ENCODE assay signal across 15 cellular contexts in the genomic region with DNA sequence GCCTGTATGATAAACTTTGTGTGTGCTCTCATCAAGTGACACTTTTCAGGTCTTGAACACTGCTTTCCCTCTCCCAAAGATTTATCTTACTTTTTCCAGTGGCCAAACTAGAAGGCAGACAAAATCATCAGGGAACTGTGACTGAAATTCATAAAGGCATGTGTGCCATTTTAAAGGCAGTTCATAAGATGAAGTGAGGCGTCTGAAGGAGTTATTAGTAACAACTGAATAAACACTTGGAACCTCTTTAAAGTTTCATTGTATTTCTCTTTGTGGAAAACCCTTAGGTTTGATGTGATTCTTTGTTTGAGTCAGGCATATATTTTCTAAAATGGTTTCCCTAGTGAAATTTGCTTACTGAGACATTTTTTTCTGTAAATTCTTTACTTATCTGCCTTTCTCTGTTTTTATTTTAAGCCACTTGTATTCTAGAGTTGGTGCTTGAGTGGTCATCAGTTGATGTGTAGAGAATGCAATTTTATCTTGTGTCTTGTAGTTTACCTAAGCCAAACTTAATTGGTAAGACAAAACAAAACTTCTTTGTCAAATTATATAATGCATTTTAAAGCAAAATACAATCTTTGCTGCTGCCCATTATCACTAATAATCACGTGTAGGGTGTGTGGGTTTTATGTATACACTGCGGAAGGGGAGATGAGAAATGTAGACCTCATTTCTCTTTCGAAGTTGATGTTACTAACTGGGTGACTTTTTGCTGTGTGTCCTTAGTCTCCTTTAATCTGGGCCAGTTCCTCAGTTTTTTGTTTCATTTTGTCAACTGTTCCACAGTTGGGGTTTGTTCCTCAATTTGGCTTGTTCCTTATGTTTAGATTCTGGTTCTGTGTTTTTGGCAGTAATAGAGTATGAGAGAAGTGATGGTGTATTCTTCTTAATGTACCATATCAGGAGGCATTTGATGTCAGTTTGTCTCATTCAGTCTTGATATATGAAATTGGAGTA. TPM values are rescaled to one million over a fixed set of nuclear protein-coding genes. Genes with fewer than 3 reads are reported as not detected.
DNase-seq lines count a peak whose midpoint lies in the region; ATAC-seq and TF ChIP-seq lines count a peak whose summit lies in the region.
"Had no signal": no experiment of that assay in that cellular context is flagged by ENCODE, and none has a peak within 500 bp of the region (broad histone marks: within the 10 kb centered on the region; RNA-seq: fewer than 3 reads in every experiment).

No MANE protein-coding gene starts in this region.

- H3K27ac ChIP-seq in lower lobe of right lung = no peak overlapping the region
- H3K27ac ChIP-seq: epithelial cell of prostate had no signal

- H3K36me3 Mint-ChIP-seq in CD14-positive monocyte = peaks cover 25 to 31% of the 10 kb centered on the region in 2 donors

- peaks cover 0 to 3% (median 0%) of the 10 kb centered on the region in 7 donors for H3K9me3 Mint-ChIP-seq in CD14-positive monocyte
- H3K9me3 Mint-ChIP-seq: CD4-positive, alpha-beta memory T cell; natural killer cell had no signal

- peak overlapping the region in 1 of 2 donors; percentile 72 for H3K4me3 Mint-ChIP-seq in CD14-positive monocyte
- H3K4me3 Mint-ChIP-seq: natural killer cell had no signal

- H3K9me3 ChIP-seq in lower lobe of right lung = no peaks in the 10 kb centered on the region

- ATAC-seq in HG02610 (IDR thresholded peaks at IDR 0.05; ENCODE audit: unreplicated experiment) (peak; percentile 38), lower lobe of right lung (peak; percentile 61 to 65), GM21717 (IDR thresholded peaks at IDR 0.05; ENCODE audit: unreplicated experiment) (no peak), SK-N-SH treated with all-trans-retinoic acid at 6 μM for 48 hours (no peak)
- ATAC-seq: HCT116, natural killer cell had no signal

- H3K27me3 ChIP-seq in lower lobe of right lung (ENCODE audit: low read depth) = no peaks in the 10 kb centered on the region

- peak overlapping the region in 6 of 7 donors; percentile 57 to 85 (median 72) for H3K27ac Mint-ChIP-seq in CD14-positive monocyte
- H3K27ac Mint-ChIP-seq: natural killer cell had no signal

- intact Hi-C loops in CD14-positive monocyte (cut with micrococcal nuclease) = no loop called here
- intact Hi-C loops in lower lobe of right lung (cut with DNase I) = no loop called here

- DNase-seq in CD14-positive monocyte (ENCODE audit: low spot score) (no peak), SKM-1 (lab: John Stamatoyannopoulos, UW; ENCODE audit: unreplicated experiment) (peak; percentile 38), lower lobe of right lung (no peak), kidney glomerular epithelial cell (lab: John Stamatoyannopoulos, UW) (no peak), NCI-H1436 treated with DMSO at 0.1 percent for 48 hours (lab: John Stamatoyannopoulos, UW) (no peak)
- DNase-seq: CD4-positive, alpha-beta memory T cell; head of caudate nucleus; natural killer cell; NCI-H1092 treated with DMSO at 0.1 percent for 48 hours; NCI-H2227 treated with DMSO at 0.1 percent for 48 hours had no signal

- H3K27me3 Mint-ChIP-seq in CD14-positive monocyte (ENCODE audit: low read depth in 3 of 3) = peaks cover 10 to 21% (median 12%) of the 10 kb centered on the region in 3 donors
- H3K27me3 Mint-ChIP-seq: CD4-positive, alpha-beta memory T cell had no signal

- H3K4me1 Mint-ChIP-seq in CD14-positive monocyte = peaks cover 40% of the 10 kb centered on the region

- no peak for TF ChIP-seq CTCF in CD14-positive monocyte (IDR thresholded peaks at IDR 0.05)
- TF ChIP-seq CTCF in lower lobe of right lung (IDR thresholded peaks at IDR 0.05) = no peak

- peaks cover 41% of the 10 kb centered on the region for H3K4me1 ChIP-seq in lower lobe of right lung

- no peaks in the 10 kb centered on the region for H3K36me3 ChIP-seq in lower lobe of right lung

- H3K4me3 ChIP-seq in lower lobe of right lung = no peak overlapping the region

TF ChIP-seq in SK-N-SH treated with all-trans-retinoic acid at 6 μM for 48 hours, 23 proteins besides CTCF, POLR2A, EP300 and RAD21:
- TF ChIP-seq ESRRG (CRISPR knock-in tag; IDR thresholded peaks at IDR 0.05) = no peak
- TF ChIP-seq RARB (CRISPR knock-in tag; IDR thresholded peaks at IDR 0.05) = no peak
- TF ChIP-seq CSDC2 (CRISPR knock-in tag; IDR thresholded peaks at IDR 0.05) = no peak
- TF ChIP-seq, protein P1, sequence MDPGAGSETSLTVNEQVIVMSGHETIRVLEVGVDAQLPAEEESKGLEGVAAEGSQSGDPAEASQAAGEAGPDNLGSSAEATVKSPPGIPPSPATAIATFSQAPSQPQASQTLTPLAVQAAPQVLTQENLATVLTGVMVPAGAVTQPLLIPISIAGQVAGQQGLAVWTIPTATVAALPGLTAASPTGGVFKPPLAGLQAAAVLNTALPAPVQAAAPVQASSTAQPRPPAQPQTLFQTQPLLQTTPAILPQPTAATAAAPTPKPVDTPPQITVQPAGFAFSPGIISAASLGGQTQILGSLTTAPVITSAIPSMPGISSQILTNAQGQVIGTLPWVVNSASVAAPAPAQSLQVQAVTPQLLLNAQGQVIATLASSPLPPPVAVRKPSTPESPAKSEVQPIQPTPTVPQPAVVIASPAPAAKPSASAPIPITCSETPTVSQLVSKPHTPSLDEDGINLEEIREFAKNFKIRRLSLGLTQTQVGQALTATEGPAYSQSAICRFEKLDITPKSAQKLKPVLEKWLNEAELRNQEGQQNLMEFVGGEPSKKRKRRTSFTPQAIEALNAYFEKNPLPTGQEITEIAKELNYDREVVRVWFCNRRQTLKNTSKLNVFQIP (CRISPR knock-in tag; IDR thresholded peaks at IDR 0.05; ENCODE audit: borderline replicate concordance, low read depth) = no peak
- TF ChIP-seq TOX (CRISPR knock-in tag; IDR thresholded peaks at IDR 0.05; ENCODE audit: borderline replicate concordance) = no peak
- no peak for TF ChIP-seq ISL1 (CRISPR knock-in tag; IDR thresholded peaks at IDR 0.05)
- no peak for TF ChIP-seq BACH2 (CRISPR knock-in tag; IDR thresholded peaks at IDR 0.05; ENCODE audit: borderline replicate concordance)
- no peak for TF ChIP-seq ZNF565 (CRISPR knock-in tag; conservative IDR thresholded peaks at IDR 0.05; ENCODE audit: low read depth)
- TF ChIP-seq, protein P2, sequence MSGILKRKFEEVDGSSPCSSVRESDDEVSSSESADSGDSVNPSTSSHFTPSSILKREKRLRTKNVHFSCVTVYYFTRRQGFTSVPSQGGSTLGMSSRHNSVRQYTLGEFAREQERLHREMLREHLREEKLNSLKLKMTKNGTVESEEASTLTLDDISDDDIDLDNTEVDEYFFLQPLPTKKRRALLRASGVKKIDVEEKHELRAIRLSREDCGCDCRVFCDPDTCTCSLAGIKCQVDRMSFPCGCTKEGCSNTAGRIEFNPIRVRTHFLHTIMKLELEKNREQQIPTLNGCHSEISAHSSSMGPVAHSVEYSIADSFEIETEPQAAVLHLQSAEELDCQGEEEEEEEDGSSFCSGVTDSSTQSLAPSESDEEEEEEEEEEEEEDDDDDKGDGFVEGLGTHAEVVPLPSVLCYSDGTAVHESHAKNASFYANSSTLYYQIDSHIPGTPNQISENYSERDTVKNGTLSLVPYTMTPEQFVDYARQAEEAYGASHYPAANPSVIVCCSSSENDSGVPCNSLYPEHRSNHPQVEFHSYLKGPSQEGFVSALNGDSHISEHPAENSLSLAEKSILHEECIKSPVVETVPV (CRISPR knock-in tag; IDR thresholded peaks at IDR 0.05) = no peak
- TF ChIP-seq ZNF70 (CRISPR knock-in tag; IDR thresholded peaks at IDR 0.05) = no peak
- no peak for TF ChIP-seq ZFP3 (CRISPR knock-in tag; IDR thresholded peaks at IDR 0.05)
- no peak for TF ChIP-seq GLIS3 (CRISPR knock-in tag; IDR thresholded peaks at IDR 0.05)
- no peak for TF ChIP-seq TCF4 (CRISPR knock-in tag; IDR thresholded peaks at IDR 0.05; ENCODE audit: borderline replicate concordance)
- TF ChIP-seq ZFP30 (CRISPR knock-in tag; IDR thresholded peaks at IDR 0.05) = no peak
- TF ChIP-seq SNAI2 (CRISPR knock-in tag; IDR thresholded peaks at IDR 0.05) = no peak
- TF ChIP-seq ZNF8 (CRISPR knock-in tag; IDR thresholded peaks at IDR 0.05) = no peak
- no peak for TF ChIP-seq OSR1 (CRISPR knock-in tag; IDR thresholded peaks at IDR 0.05)
- no peak for TF ChIP-seq PPARA (CRISPR knock-in tag; IDR thresholded peaks at IDR 0.05; ENCODE audit: borderline replicate concordance)
- no peak for TF ChIP-seq ZC3H10 (CRISPR knock-in tag; IDR thresholded peaks at IDR 0.05)
TF ChIP-seq in SK-N-SH treated with all-trans-retinoic acid at 6 μM for 48 hours: peak in this region for 0.

RNA-seq across cellular contexts. Expression of gene RBPJ, which starts 56.8 kb away (rescaled TPM):
- 100 to 1,000 TPM; 128 to 177 TPM for polyA plus RNA-seq in CD14-positive monocyte
- total RNA-seq in lower lobe of right lung = 118 TPM

Comparison
In these comparisons a context has a peak if more than half of its experiments do, and no peak if none do; other contexts are left out.
1. ATAC-seq: peak in HG02610 (single experiment) and lower lobe of right lung (2 of 2); none in GM21717 (single experiment) and SK-N-SH treated with all-trans-retinoic acid at 6 μM for 48 hours (single experiment).